1 cellular context compared by ENCODE assay signal in genomic region chr19:14006766-14007562, GRCh38.
A peak's percentile ranks its signal among the peaks of the same experiment; 100 is the strongest.
TF ChIP-seq lines count a peak whose summit lies in the region.

No MANE protein-coding gene starts in this region.

TF ChIP-seq in HepG2, 621 proteins besides CTCF, POLR2A, EP300 and RAD21 (continued from another document and continues in another):
- TF ChIP-seq ATF2 (CRISPR knock-in tag; IDR thresholded peaks at IDR 0.05) (peak; percentile 100), ZNF10 (CRISPR knock-in tag; IDR thresholded peaks at IDR 0.05; ENCODE audit: borderline replicate concordance, low read depth) (no peak), HOXA5 (CRISPR knock-in tag; IDR thresholded peaks at IDR 0.05) (no peak; the same call in 1 of the 2 replicates), ZNF782 (CRISPR knock-in tag; IDR thresholded peaks at IDR 0.05; ENCODE audit: borderline replicate concordance) (no peak), ZNF446 (CRISPR knock-in tag; IDR thresholded peaks at IDR 0.05) (peak; percentile 67; the same call in 1 of the 2 replicates), ZNF598 (CRISPR knock-in tag; IDR thresholded peaks at IDR 0.05; ENCODE audit: borderline replicate concordance) (peak; percentile 19; the same call in 1 of the 2 replicates), EED (CRISPR knock-in tag; IDR thresholded peaks at IDR 0.05) (peak; percentile 95), ZNF512B (CRISPR knock-in tag; IDR thresholded peaks at IDR 0.05; ENCODE audit: borderline replicate concordance) (no peak), RXRA (CRISPR knock-in tag; IDR thresholded peaks at IDR 0.05) (peak; percentile 72; the same call in 1 of the 2 replicates), E2F5 (CRISPR knock-in tag; conservative IDR thresholded peaks at IDR 0.05) (no peak), TRIM24 (CRISPR knock-in tag; IDR thresholded peaks at IDR 0.05) (no peak), MTF1 (CRISPR knock-in tag; IDR thresholded peaks at IDR 0.05) (no peak), ZNF337 (CRISPR knock-in tag; IDR thresholded peaks at IDR 0.05; ENCODE audit: borderline replicate concordance, low read depth) (no peak), NFYC (CRISPR knock-in tag; IDR thresholded peaks at IDR 0.05) (no peak), SPEN (CRISPR knock-in tag; IDR thresholded peaks at IDR 0.05; ENCODE audit: low read depth) (peak; percentile 73), ZNF724P (CRISPR knock-in tag; IDR thresholded peaks at IDR 0.05; ENCODE audit: borderline replicate concordance) (no peak; the same call in 1 of the 2 replicates), ZNF503 (CRISPR knock-in tag; IDR thresholded peaks at IDR 0.05) (no peak), POLR2G (IDR thresholded peaks at IDR 0.05; ENCODE audit: low read depth, low read length) (peak; percentile 76), FOXP1 (IDR thresholded peaks at IDR 0.05) (no peak), FOXP1 (CRISPR knock-in tag; IDR thresholded peaks at IDR 0.05) (no peak), ZNF318 (CRISPR knock-in tag; IDR thresholded peaks at IDR 0.05) (no peak), FOXA3 (CRISPR knock-in tag; IDR thresholded peaks at IDR 0.05) (no peak; the same call in 1 of the 2 replicates), RELA (CRISPR knock-in tag; IDR thresholded peaks at IDR 0.05) (no peak), STAT5B (CRISPR knock-in tag; IDR thresholded peaks at IDR 0.05) (no peak), ZNF460 (CRISPR knock-in tag; IDR thresholded peaks at IDR 0.05; ENCODE audit: borderline replicate concordance) (peak; percentile 35; the same call in 1 of the 2 replicates), GTF3A (CRISPR knock-in tag; conservative IDR thresholded peaks at IDR 0.05) (no peak), ZNF850 (CRISPR knock-in tag; conservative IDR thresholded peaks at IDR 0.05) (no peak), NR2F1 (CRISPR knock-in tag; IDR thresholded peaks at IDR 0.05) (no peak; a peak in 1 of 4 replicates), ZNF607 (CRISPR knock-in tag; IDR thresholded peaks at IDR 0.05; ENCODE audit: borderline replicate concordance) (no peak), ZNF274 (CRISPR knock-in tag; IDR thresholded peaks at IDR 0.05) (no peak), ARID4A (CRISPR knock-in tag; IDR thresholded peaks at IDR 0.05; ENCODE audit: borderline replicate concordance) (peak; percentile 75), ZNF800 (CRISPR knock-in tag; IDR thresholded peaks at IDR 0.05) (no peak), SOX13 (IDR thresholded peaks at IDR 0.05) (no peak), SOX13 (CRISPR knock-in tag; conservative IDR thresholded peaks at IDR 0.05 in 1 of 2, IDR thresholded peaks at IDR 0.05 in 1 of 2) (peak in 1 of 2 experiments; percentile 54; a peak in 1 of 4 replicates), ZFP82 (CRISPR knock-in tag; IDR thresholded peaks at IDR 0.05; ENCODE audit: borderline replicate concordance) (no peak), NAIF1 (CRISPR knock-in tag; IDR thresholded peaks at IDR 0.05; ENCODE audit: borderline replicate concordance) (no peak), ZNF33B (CRISPR knock-in tag; IDR thresholded peaks at IDR 0.05) (no peak), RARG (CRISPR knock-in tag; IDR thresholded peaks at IDR 0.05; ENCODE audit: low read depth) (no peak)
